Comparison of ENCODE assay signal across 8 cellular contexts in genomic region chr6:89792881-89793280, GRCh38. TPM values are rescaled to one million over a fixed set of nuclear protein-coding genes. Genes with fewer than 3 reads are reported as not detected.
A peak's percentile ranks its signal among the peaks of the same experiment; 100 is the strongest.
DNase-seq lines count a peak whose midpoint lies in the region; ATAC-seq and TF ChIP-seq lines count a peak whose summit lies in the region.

No MANE protein-coding gene starts in this region.

- DNase-seq in BJ (ENCODE audit: low read depth), result no peak
- peak; percentile 26 for DNase-seq in NCI-H748 treated with DMSO at 0.1 percent for 48 hours (lab: John Stamatoyannopoulos, UW)
- DNase-seq in brain microvascular endothelial cell, result peak; percentile 50
- peak; percentile 33 for DNase-seq in medulla oblongata (ENCODE audit: extremely low spot score)
- no peak for DNase-seq in NCI-H1417 treated with DMSO at 0.1 percent for 48 hours (lab: John Stamatoyannopoulos, UW)

- in situ Hi-C loops in brain microvascular endothelial cell (cut with HindIII; ENCODE audit: low pct_ligation_motif_present, low sequenced_read_pairs), result no loop called here

- H3K4me3 ChIP-seq in BJ (ENCODE audit: low read depth, low read length) (no peak overlapping the region), brain microvascular endothelial cell (ENCODE audit: low read depth, low read length) (no peak overlapping the region)

- peak; percentile 82 for ATAC-seq in HG02870 (IDR thresholded peaks at IDR 0.05; ENCODE audit: unreplicated experiment)
- no peak for ATAC-seq in HG02970 (IDR thresholded peaks at IDR 0.05; ENCODE audit: low FRiP score, unreplicated experiment)

- TF ChIP-seq CTCF in BJ (IDR thresholded peaks at IDR 0.05; ENCODE audit: insufficient read depth, low read depth, low read length), result peak; percentile 46
- peak; percentile 61 for TF ChIP-seq CTCF in GM12874 (IDR thresholded peaks at IDR 0.05; ENCODE audit: insufficient read depth, low read depth, low read length)
- peak; percentile 72 for TF ChIP-seq CTCF in brain microvascular endothelial cell (IDR thresholded peaks at IDR 0.05; ENCODE audit: low read depth, low read length, missing control alignments)

- POLR2A ChIA-PET in BJ (lab: Charles Lee), result no interaction called here

- H3K27ac ChIP-seq in brain microvascular endothelial cell, result no peak overlapping the region

- H3K27me3 ChIP-seq in BJ (ENCODE audit: control insufficient read depth, insufficient read depth, low read length), result no peaks in the 10 kb centered on the region
- H3K27me3 ChIP-seq in brain microvascular endothelial cell (replicated peaks), result no peaks in the 10 kb centered on the region

- CTCF ChIA-PET in BJ (lab: Yijun Ruan, JAX), result interaction anchor here (1.8 kb wide), 1 partner anchor 22 kb away, joined by 5 read pairs; no protein-coding TSS in a partner anchor

- H3K36me3 ChIP-seq in BJ (ENCODE audit: control insufficient read depth, insufficient read depth, low read length) (peaks cover 3% of the 10 kb centered on the region; the same call in 1 of the 2 replicates), brain microvascular endothelial cell (replicated peaks) (peaks cover 22% of the 10 kb centered on the region)

RNA-seq across cellular contexts. Expression of gene MDN1, which starts 26.7 kb away (rescaled TPM):
- polyA plus RNA-seq in BJ (2011; rRNA removed), result 3.3 and 6.0 TPM in 2 replicates
- polyA minus RNA-seq in BJ (2011; rRNA and poly(A)+ RNA removed), result 8.5 and 16.9 TPM in 2 replicates

RNA-seq across cellular contexts. Expression of gene CASP8AP2, which starts 36.8 kb away (rescaled TPM):
- 2.7 and 5.7 TPM in 2 replicates for polyA plus RNA-seq in BJ (2011; rRNA removed)
- 4.5 and 5.7 TPM in 2 replicates for polyA minus RNA-seq in BJ (2011; rRNA and poly(A)+ RNA removed)

Comparison
In these comparisons a context has a peak if more than half of its experiments do, and no peak if none do; other contexts are left out.
1. DNase-seq: peak in NCI-H748 treated with DMSO at 0.1 percent for 48 hours (single experiment), brain microvascular endothelial cell (single experiment) and medulla oblongata (single experiment); none in BJ (single experiment) and NCI-H1417 treated with DMSO at 0.1 percent for 48 hours (single experiment).
2. Peak in every context shown above with its lines, with median percentiles within 50 percentile points of each other: CTCF ChIP-seq.